ENCODE assay signal across 8 cellular contexts in the genomic region with DNA sequence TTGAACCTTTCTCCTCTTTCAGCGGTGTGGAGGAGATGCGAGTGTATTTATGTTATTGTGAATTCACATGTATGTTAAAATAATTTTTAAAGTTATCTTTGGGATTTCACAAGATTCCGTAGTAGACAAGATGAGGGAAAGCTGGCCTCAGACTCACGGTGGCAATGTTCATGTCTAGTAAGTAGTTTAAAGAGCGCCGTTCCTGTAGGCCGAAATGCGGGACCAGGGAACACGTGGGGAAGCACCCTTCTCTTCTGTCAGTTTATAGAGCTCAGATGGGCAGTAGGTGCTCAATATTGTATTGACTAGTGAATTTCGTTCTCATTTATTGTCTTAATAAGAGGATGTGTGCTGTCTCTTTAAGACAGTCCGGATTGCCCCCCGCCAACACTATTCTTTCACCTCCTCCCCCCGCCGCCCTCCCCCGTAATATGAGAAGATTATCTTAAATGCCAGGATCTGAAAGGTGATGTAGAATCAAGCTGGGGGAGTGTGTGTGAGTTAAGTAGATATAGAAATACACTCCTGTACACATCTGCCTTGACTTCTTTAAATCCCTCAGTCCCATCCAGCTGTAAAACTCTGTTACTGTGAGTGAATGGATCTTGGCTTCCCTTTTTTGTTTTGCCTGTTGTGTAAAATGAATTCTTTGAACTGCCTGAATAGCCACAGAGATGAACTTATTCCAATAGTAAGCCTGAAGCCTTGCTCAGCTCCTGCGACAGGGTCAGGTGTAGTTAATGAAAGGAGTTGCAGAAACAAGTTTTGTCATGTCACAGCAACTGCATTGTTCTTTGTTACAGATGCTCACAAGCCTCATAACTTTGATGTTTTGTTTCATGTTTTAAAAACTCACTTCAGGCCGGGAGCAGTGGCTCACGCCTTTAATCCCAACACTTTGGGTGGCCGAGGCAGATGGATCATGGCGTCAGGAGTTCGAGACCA. TPM values are rescaled to one million over a fixed set of nuclear protein-coding genes. Genes with fewer than 3 reads are reported as not detected.
DNase-seq lines count a peak whose midpoint lies in the region; ATAC-seq, FAIRE-seq and TF ChIP-seq lines count a peak whose summit lies in the region.

No MANE protein-coding gene starts in this region.

- H3K4me3 ChIP-seq in A549 = peak overlapping the region; percentile 97
- peak overlapping the region; percentile 98 for H3K4me3 ChIP-seq in HFF-Myc (replicated peaks; ENCODE audit: low read depth, low read length)
- H3K4me3 ChIP-seq in transverse colon = peak overlapping the region; percentile 87 to 98 (median 92)

- POLR2A ChIA-PET in A549 (lab: Yijun Ruan, JAX) = interaction anchor here (0.6 to 1.4 kb wide), 2 partner anchors 56 to 89 kb away, joined by 3 to 10 read pairs; a partner anchor contains a TSS

- H3K4me2 ChIP-seq in A549 = peak overlapping the region; percentile 81

- no peaks in the 10 kb centered on the region for H3K36me3 ChIP-seq in transverse colon

- in situ Hi-C loops in transverse colon (cut with MboI; ENCODE audit: low pct_ligation_motif_present in 1 of 4, low pct_unique_long_range_greater_than_20kb in 1 of 4, low sequenced_read_pairs in 3 of 4) = loop anchor here in 1 of 4 donors (25.0 kb wide), 1 partner anchor 89 kb away; no protein-coding TSS in a partner anchor

- peaks cover 14% of the 10 kb centered on the region for H3K36me3 Mint-ChIP-seq in activated naive CD8-positive, alpha-beta T cell treated with anti-CD3 and anti-CD28 coated beads, Interleukin-2, amount 50 U/mL, for 24 hours (ENCODE audit: low read depth)

- ATAC-seq in A549 (no peak; a peak in 1 of 6 replicates), HG03095 (IDR thresholded peaks at IDR 0.05; ENCODE audit: unreplicated experiment) (no peak), HG02938 (IDR thresholded peaks at IDR 0.05; ENCODE audit: unreplicated experiment) (no peak), HG03354 (IDR thresholded peaks at IDR 0.05; ENCODE audit: poor library complexity, severe bottlenecking, unreplicated experiment) (no peak)
- ATAC-seq in activated naive CD8-positive, alpha-beta T cell treated with anti-CD3 and anti-CD28 coated beads, Interleukin-2, amount 50 U/mL, for 24 hours = no peak

- H3K27me3 Mint-ChIP-seq in activated naive CD8-positive, alpha-beta T cell treated with anti-CD3 and anti-CD28 coated beads, Interleukin-2, amount 50 U/mL, for 24 hours = peaks cover 10% of the 10 kb centered on the region

- H3K4me3 Mint-ChIP-seq in activated naive CD8-positive, alpha-beta T cell treated with anti-CD3 and anti-CD28 coated beads, Interleukin-2, amount 50 U/mL, for 24 hours = peak overlapping the region; percentile 92

- TF ChIP-seq RAD21 in A549 (conservative IDR thresholded peaks at IDR 0.05 in 1 of 2, IDR thresholded peaks at IDR 0.05 in 1 of 2) = no peak

- no peak for DNase-seq in A549 (ENCODE audit: low read depth in 1 of 2, low spot score in 1 of 2)
- no peak for DNase-seq in HFF-Myc (ENCODE audit: extremely low read depth, low read depth)
- no peak for DNase-seq in activated naive CD8-positive, alpha-beta T cell treated with anti-CD3 and anti-CD28 coated beads, Interleukin-2, amount 50 U/mL, for 24 hours
- DNase-seq in left kidney (ENCODE audit: low read depth, low spot score) = peak; percentile 72
- DNase-seq in transverse colon = no peak

- no peak for TF ChIP-seq EP300 in A549 (IDR thresholded peaks at IDR 0.05)
- TF ChIP-seq EP300 in transverse colon (IDR thresholded peaks at IDR 0.05; ENCODE audit: low read depth) = no peak

- intact Hi-C loops in transverse colon (cut with DNase I; ENCODE audit: low total_unique reads) = no loop called here

- H3K9me3 Mint-ChIP-seq in activated naive CD8-positive, alpha-beta T cell treated with anti-CD3 and anti-CD28 coated beads, Interleukin-2, amount 50 U/mL, for 24 hours = peaks cover 6% of the 10 kb centered on the region

- H3K27ac ChIP-seq in A549 (peak overlapping the region; percentile 92 to 99; a peak in 4 of 6 replicates), transverse colon (peak overlapping the region; percentile 83 to 92 (median 90))

- TF ChIP-seq POLR2A in A549 (IDR thresholded peaks at IDR 0.05; ENCODE audit: low read length) (no peak), transverse colon (IDR thresholded peaks at IDR 0.05) (no peak)

- H3K27me3 ChIP-seq in transverse colon = peaks cover 1% of the 10 kb centered on the region

- 29% methylated on average over 21 of the region's 21 CpGs for WGBS in A549 (ENCODE audit: missing lambda C conversion rate)
- 30 to 35% methylated on average over 20 to 21 of the region's 21 CpGs for WGBS in transverse colon (ENCODE audit: low coverage in 1 of 2), 2 donors

- H3K9me3 ChIP-seq in A549 (no peaks in the 10 kb centered on the region), transverse colon (no peaks in the 10 kb centered on the region)

- H3K4me1 Mint-ChIP-seq in activated naive CD8-positive, alpha-beta T cell treated with anti-CD3 and anti-CD28 coated beads, Interleukin-2, amount 50 U/mL, for 24 hours = peaks cover 33% of the 10 kb centered on the region

- CTCF ChIA-PET in A549 (lab: Yijun Ruan, JAX) = interaction anchor here (0.8 to 1.2 kb wide), 2 partner anchors 75 to 95 kb away, joined by 3 to 4 read pairs; no protein-coding TSS in a partner anchor

- H3K4me1 ChIP-seq in A549 (peaks cover 11% of the 10 kb centered on the region; the same call in 2 of the 3 replicates), transverse colon (peaks cover 3 to 23% (median 14%) of the 10 kb centered on the region in 4 donors)

- no peak for TF ChIP-seq CTCF in A549 (IDR thresholded peaks at IDR 0.05)
- no peak for TF ChIP-seq CTCF in HFF-Myc (IDR thresholded peaks at IDR 0.05; ENCODE audit: low read depth, low read length, missing control alignments)
- no peak for TF ChIP-seq CTCF in transverse colon (IDR thresholded peaks at IDR 0.05)

- FAIRE-seq in A549 (lab: Jason Lieb, UNC) = no peak

- H3K27ac Mint-ChIP-seq in activated naive CD8-positive, alpha-beta T cell treated with anti-CD3 and anti-CD28 coated beads, Interleukin-2, amount 50 U/mL, for 24 hours = peak overlapping the region; percentile 96

TF ChIP-seq in A549, 52 proteins besides CTCF, POLR2A, EP300 and RAD21:
- no peak for TF ChIP-seq KDM5A (IDR thresholded peaks at IDR 0.05)
- no peak for TF ChIP-seq SREBF2 (IDR thresholded peaks at IDR 0.05)
- no peak for TF ChIP-seq EHF (CRISPR knock-in tag; IDR thresholded peaks at IDR 0.05)
- TF ChIP-seq RFX5 (IDR thresholded peaks at IDR 0.05) = no peak
- no peak for TF ChIP-seq RARB (CRISPR knock-in tag; IDR thresholded peaks at IDR 0.05)
- no peak for TF ChIP-seq MAZ (IDR thresholded peaks at IDR 0.05; ENCODE audit: borderline replicate concordance, low read depth, low read length)
- TF ChIP-seq GATA3 (IDR thresholded peaks at IDR 0.05; ENCODE audit: borderline replicate concordance) = no peak
- no peak for TF ChIP-seq RNF2 (IDR thresholded peaks at IDR 0.05; ENCODE audit: borderline replicate concordance, low read depth)
- TF ChIP-seq, protein P1, sequence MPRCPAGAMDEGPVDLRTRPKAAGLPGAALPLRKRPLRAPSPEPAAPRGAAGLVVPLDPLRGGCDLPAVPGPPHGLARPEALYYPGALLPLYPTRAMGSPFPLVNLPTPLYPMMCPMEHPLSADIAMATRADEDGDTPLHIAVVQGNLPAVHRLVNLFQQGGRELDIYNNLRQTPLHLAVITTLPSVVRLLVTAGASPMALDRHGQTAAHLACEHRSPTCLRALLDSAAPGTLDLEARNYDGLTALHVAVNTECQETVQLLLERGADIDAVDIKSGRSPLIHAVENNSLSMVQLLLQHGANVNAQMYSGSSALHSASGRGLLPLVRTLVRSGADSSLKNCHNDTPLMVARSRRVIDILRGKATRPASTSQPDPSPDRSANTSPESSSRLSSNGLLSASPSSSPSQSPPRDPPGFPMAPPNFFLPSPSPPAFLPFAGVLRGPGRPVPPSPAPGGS (IDR thresholded peaks at IDR 0.05) = no peak
- no peak for TF ChIP-seq ZNF302 (CRISPR knock-in tag; IDR thresholded peaks at IDR 0.05)
- no peak for TF ChIP-seq EHMT2 (IDR thresholded peaks at IDR 0.05; ENCODE audit: low read depth)

RNA-seq across cellular contexts. Expression of a gene that starts 1.2 kb away (rescaled TPM):
- 58.2 and 58.7 TPM in 2 replicates for polyA plus RNA-seq in A549 (2011; rRNA removed)
- 56.5 and 61.1 TPM in 2 replicates for polyA plus RNA-seq in A549 (2012; cell fraction: cytosol; rRNA removed)
- polyA plus RNA-seq in A549 (2012; cell fraction: nucleus; rRNA removed) = 113 and 119 TPM in 2 replicates
- polyA plus RNA-seq in A549 (2017; fragmentation: RNase III; extraction: RNeasy Plus Mini Kit Qiagen cat#74134 plus additional on column Dnase treatment) = 106 to 117 TPM (median 114 TPM) in 3 replicates
- 33.4 and 39.2 TPM in 2 replicates for polyA minus RNA-seq in A549 (2011; rRNA and poly(A)+ RNA removed)
- total RNA-seq in transverse colon = 100 to 1,000 TPM in 2 of 4 donors, 10 to 100 TPM in 2; 69.5 to 149 (median 103) TPM
